Comparison of ENCODE assay signal across 16 cellular contexts in the genomic region with DNA sequence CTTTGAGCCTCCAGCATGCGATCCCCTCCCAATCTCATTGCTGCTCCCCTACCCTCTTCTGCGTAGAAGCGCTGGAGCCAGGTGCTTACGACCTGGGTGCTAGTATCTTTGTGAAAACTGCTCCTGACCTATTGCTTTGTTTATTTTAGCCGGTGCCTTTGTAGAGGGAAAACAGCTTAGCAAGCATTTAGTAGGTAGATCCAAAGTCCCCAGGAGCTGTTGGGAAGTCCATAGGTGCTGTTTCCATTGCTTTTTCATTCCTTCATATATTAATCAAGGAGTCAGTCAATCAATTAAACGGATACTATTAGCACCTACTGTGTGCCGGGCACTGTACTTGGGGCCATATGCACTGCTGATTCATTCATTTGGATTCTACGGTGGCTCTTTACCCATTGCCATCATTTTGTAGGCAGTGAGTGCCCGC.
DNase-seq lines count a peak whose midpoint lies in the region; ATAC-seq and TF ChIP-seq lines count a peak whose summit lies in the region.
"Had no signal": no experiment of that assay in that cellular context is flagged by ENCODE, and none has a peak within 500 bp of the region (broad histone marks: within the 10 kb centered on the region; RNA-seq: fewer than 3 reads in every experiment).

No MANE protein-coding gene starts in this region.

- peak overlapping the region; percentile 12 for H3K4me2 ChIP-seq in hepatocyte

- H3K9me3 ChIP-seq in hepatocyte (ENCODE audit: low read depth) (no peaks in the 10 kb centered on the region), right lobe of liver (no peaks in the 10 kb centered on the region)
- H3K9me3 ChIP-seq: HAP-1 had no signal

- H3K27ac ChIP-seq in hepatocyte (peak overlapping the region; percentile 20), right lobe of liver (peak overlapping the region in 1 of 3 donors; percentile 61)
- H3K27ac ChIP-seq: 22Rv1 had no signal

- H3K36me3 ChIP-seq in hepatocyte (replicated peaks; ENCODE audit: insufficient read depth, low read depth) (no peaks in the 10 kb centered on the region), right lobe of liver (no peaks in the 10 kb centered on the region)
- H3K36me3 ChIP-seq: HAP-1 had no signal

- POLR2A ChIA-PET in activated CD4-positive, alpha-beta memory T cell treated with anti-CD3 and anti-CD28 coated beads for 36 hours (lab: Charles Lee): no interaction called here

- no peaks in the 10 kb centered on the region for H3K27me3 Mint-ChIP-seq in activated CD4-positive, alpha-beta memory T cell treated with anti-CD3 and anti-CD28 coated beads for 36 hours

- no peaks in the 10 kb centered on the region for H3K36me3 Mint-ChIP-seq in activated CD4-positive, alpha-beta memory T cell treated with anti-CD3 and anti-CD28 coated beads for 36 hours
- H3K36me3 Mint-ChIP-seq: CD14-positive monocyte; CD8-positive, alpha-beta T cell had no signal

- CTCF ChIA-PET in activated CD4-positive, alpha-beta memory T cell treated with anti-CD3 and anti-CD28 coated beads for 36 hours (lab: Charles Lee): no interaction called here

- ATAC-seq in right lobe of liver (peak; percentile 87 to 94 (median 90)), GM21723 (IDR thresholded peaks at IDR 0.05; ENCODE audit: unreplicated experiment) (no peak)
- ATAC-seq: CD8-positive, alpha-beta T cell; GM12878 had no signal

- H2AFZ ChIP-seq in hepatocyte: no peak overlapping the region

- H3K27ac Mint-ChIP-seq in activated CD4-positive, alpha-beta memory T cell treated with anti-CD3 and anti-CD28 coated beads for 36 hours: no peak overlapping the region
- H3K27ac Mint-ChIP-seq: CD14-positive monocyte; CD8-positive, alpha-beta T cell had no signal

- 74% methylated on average over 9 of the region's 9 CpGs for WGBS in hepatocyte (ENCODE audit: low lambda C conversion rate, missing lambda C conversion rate)
- 35% methylated on average over 9 of the region's 9 CpGs for WGBS in right lobe of liver (ENCODE audit: insufficient coverage, low coverage, low lambda C conversion rate, missing lambda C conversion rate)

- H4K20me1 ChIP-seq in hepatocyte (ENCODE audit: insufficient read depth, poor library complexity, severe bottlenecking): no peaks in the 10 kb centered on the region

- H3K4me3 Mint-ChIP-seq in activated CD4-positive, alpha-beta memory T cell treated with anti-CD3 and anti-CD28 coated beads for 36 hours: no peak overlapping the region
- H3K4me3 Mint-ChIP-seq: CD14-positive monocyte; CD8-positive, alpha-beta T cell had no signal

- TF ChIP-seq CTCF in hepatocyte (IDR thresholded peaks at IDR 0.05; ENCODE audit: poor library complexity): no peak
- TF ChIP-seq CTCF in right lobe of liver (IDR thresholded peaks at IDR 0.05): no peak

- H3K4me1 ChIP-seq in hepatocyte (ENCODE audit: insufficient read depth) (peaks cover 4% of the 10 kb centered on the region), right lobe of liver (peaks cover 0 to 36% (median 12%) of the 10 kb centered on the region in 4 donors)
- H3K4me1 ChIP-seq: HAP-1 had no signal

- H3K9me2 ChIP-seq in hepatocyte (replicated peaks; ENCODE audit: insufficient read depth): no peaks in the 10 kb centered on the region

- H3K27me3 ChIP-seq in hepatocyte (no peaks in the 10 kb centered on the region), right lobe of liver (no peaks in the 10 kb centered on the region)

- H3K4me3 ChIP-seq in hepatocyte: no peak overlapping the region
- H3K4me3 ChIP-seq in right lobe of liver: no peak overlapping the region
- H3K4me3 ChIP-seq: GM12878, HAP-1 had no signal

- TF ChIP-seq POLR2A in right lobe of liver (IDR thresholded peaks at IDR 0.05): no peak

- no peaks in the 10 kb centered on the region for H3K9me3 Mint-ChIP-seq in activated CD4-positive, alpha-beta memory T cell treated with anti-CD3 and anti-CD28 coated beads for 36 hours
- H3K9me3 Mint-ChIP-seq: CD8-positive, alpha-beta T cell had no signal

- DNase-seq in DMS53 (lab: John Stamatoyannopoulos, UW): peak; percentile 44
- no peak for DNase-seq in DMS53 treated with DMSO at 0.1 percent for 48 hours (lab: John Stamatoyannopoulos, UW; ENCODE audit: unreplicated experiment)
- DNase-seq in HuH-7 (ENCODE audit: low spot score): peak; percentile 64
- peak; percentile 58 for DNase-seq in hepatocyte (ENCODE audit: low spot score)
- DNase-seq in right lobe of liver: peak in 1 of 3 donors; percentile 62
- DNase-seq in GM19240 (ENCODE audit: insufficient read length, low spot score): no peak
- no peak for DNase-seq in activated CD4-positive, alpha-beta memory T cell treated with anti-CD3 and anti-CD28 coated beads for 36 hours
- DNase-seq: CD8-positive, alpha-beta T cell; COR-L47; DMS79; GOT3 had no signal

- no peaks in the 10 kb centered on the region for H3K4me1 Mint-ChIP-seq in activated CD4-positive, alpha-beta memory T cell treated with anti-CD3 and anti-CD28 coated beads for 36 hours (ENCODE audit: low read depth)
- H3K4me1 Mint-ChIP-seq: CD14-positive monocyte had no signal

- intact Hi-C loops in right lobe of liver (cut with DNase I): no loop called here
- intact Hi-C loops in activated CD4-positive, alpha-beta memory T cell treated with anti-CD3 and anti-CD28 coated beads for 36 hours (cut with micrococcal nuclease): no loop called here

- no peaks in the 10 kb centered on the region for H3K79me2 ChIP-seq in hepatocyte

Comparison
In these comparisons a context has a peak if more than half of its experiments do, and no peak if none do; other contexts are left out.
1. DNase-seq: peak in DMS53 (single experiment), HuH-7 (single experiment) and hepatocyte (single experiment); none in DMS53 treated with DMSO at 0.1 percent for 48 hours (single experiment), GM19240 (single experiment) and activated CD4-positive, alpha-beta memory T cell treated with anti-CD3 and anti-CD28 coated beads for 36 hours (single experiment).